Comparison of ENCODE assay signal across 21 cellular contexts in the genomic region with DNA sequence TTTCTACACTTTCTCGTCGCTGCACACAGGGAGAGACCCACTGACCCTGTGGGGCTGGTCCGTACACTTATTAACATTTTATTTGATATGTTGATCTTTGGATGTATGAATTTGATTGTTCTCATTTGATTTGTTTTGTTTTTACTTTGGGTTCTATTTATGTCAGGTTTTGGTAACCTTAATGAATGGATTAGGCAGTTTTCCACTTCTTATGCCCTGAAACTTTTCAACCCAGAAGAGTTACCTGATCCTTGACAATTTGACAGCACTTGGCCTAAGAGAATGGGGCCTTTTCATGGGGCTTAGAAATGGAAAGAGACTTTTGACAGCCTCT. TPM values are rescaled to one million over a fixed set of nuclear protein-coding genes. Genes with fewer than 3 reads are reported as not detected.
DNase-seq lines count a peak whose midpoint lies in the region; ATAC-seq and TF ChIP-seq lines count a peak whose summit lies in the region.
"Had no signal": no experiment of that assay in that cellular context is flagged by ENCODE, and none has a peak within 500 bp of the region (broad histone marks: within the 10 kb centered on the region; RNA-seq: fewer than 3 reads in every experiment).

No MANE protein-coding gene starts in this region.

- no peak for TF ChIP-seq POLR2A in gastroesophageal sphincter (IDR thresholded peaks at IDR 0.05)

- H3K9ac ChIP-seq in HUES6 (ENCODE audit: low read length) (no peak overlapping the region), endodermal cell (ENCODE audit: extremely low read depth, low read length, poor library complexity, severe bottlenecking) (no peak overlapping the region), neural progenitor cell (no peak overlapping the region)
- H3K9ac ChIP-seq: KMS-11 had no signal

- no peaks in the 10 kb centered on the region for H4K20me1 ChIP-seq in neural progenitor cell (ENCODE audit: low read depth)

- H3K4me1 Mint-ChIP-seq in endodermal cell (peaks cover 12% of the 10 kb centered on the region), neural progenitor cell (peaks cover 32% of the 10 kb centered on the region)

- no peak overlapping the region for H3K4me2 ChIP-seq in neural progenitor cell
- H3K4me2 ChIP-seq: KMS-11 had no signal

- H3K27me3 Mint-ChIP-seq in endodermal cell (ENCODE audit: insufficient read depth) (peaks cover 6% of the 10 kb centered on the region), neural progenitor cell (ENCODE audit: insufficient read depth, low read depth) (peaks cover 5% of the 10 kb centered on the region)

- H3K9me3 ChIP-seq in HUES6 (ENCODE audit: control insufficient read depth, insufficient read depth, low read depth, low read length) (no peaks in the 10 kb centered on the region), endodermal cell (ENCODE audit: control insufficient read depth, low read length) (no peaks in the 10 kb centered on the region), neural progenitor cell (ENCODE audit: low read depth) (no peaks in the 10 kb centered on the region), gastroesophageal sphincter (no peaks in the 10 kb centered on the region)

- DNase-seq in ELF-1 (ENCODE audit: low read depth, low spot score) (peak; percentile 14), endodermal cell (no peak), neural progenitor cell (ENCODE audit: low spot score) (no peak), NCI-H187 treated with DMSO at 0.1 percent for 48 hours (lab: John Stamatoyannopoulos, UW) (no peak), NCI-H446 treated with DMSO at 0.1 percent for 48 hours (lab: John Stamatoyannopoulos, UW) (no peak)
- DNase-seq: DMS 273 treated with DMSO at 0.1 percent for 48 hours, DND-41, GF-D8, NCI-H1417 treated with DMSO at 0.1 percent for 48 hours, NCI-H2029, NCI-H345, NCI-H526, PC-9, T-helper 1 cell had no signal

- H3K9me3 Mint-ChIP-seq in endodermal cell (no peaks in the 10 kb centered on the region), neural progenitor cell (no peaks in the 10 kb centered on the region)

- H3K36me3 ChIP-seq in HUES6 (ENCODE audit: control insufficient read depth, insufficient read depth, low read length) (no peaks in the 10 kb centered on the region), endodermal cell (ENCODE audit: control insufficient read depth, insufficient read depth, low read length) (no peaks in the 10 kb centered on the region), neural progenitor cell (no peaks in the 10 kb centered on the region), gastroesophageal sphincter (no peaks in the 10 kb centered on the region)

- H3K4me1 ChIP-seq in HUES6 (ENCODE audit: control insufficient read depth, insufficient read depth, low read length) (peaks cover 8% of the 10 kb centered on the region; the same call in 1 of the 2 replicates), endodermal cell (ENCODE audit: control insufficient read depth, insufficient read depth, low read length) (no peaks in the 10 kb centered on the region), neural progenitor cell (peaks cover 4% of the 10 kb centered on the region), gastroesophageal sphincter (peaks cover 0 to 7% (median 0%) of the 10 kb centered on the region in 3 donors)

- 84% methylated on average over 3 of the region's 3 CpGs; no CpG with 5 or more reads in 1 of the 2 experiments for WGBS in endodermal cell (ENCODE audit: insufficient coverage in 1 of 2, insufficient read length in 1 of 2), 2 experiments
- WGBS in gastroesophageal sphincter (ENCODE audit: low coverage in 1 of 2), 2 donors: 53 to 69% methylated on average over 3 of the region's 3 CpGs

- no peaks in the 10 kb centered on the region for H3K79me2 ChIP-seq in neural progenitor cell (ENCODE audit: low read depth)

- H3K27ac ChIP-seq in HUES6 (ENCODE audit: low read depth, low read length): no peak overlapping the region
- no peak overlapping the region for H3K27ac ChIP-seq in endodermal cell (ENCODE audit: low read depth, low read length)
- no peak overlapping the region for H3K27ac ChIP-seq in neural progenitor cell
- H3K27ac ChIP-seq in gastroesophageal sphincter: no peak overlapping the region
- H3K27ac ChIP-seq: C4-2B, KMS-11, PC-9, RWPE1 had no signal

- ATAC-seq in gastroesophageal sphincter: no peak
- ATAC-seq in GM19395 (IDR thresholded peaks at IDR 0.05; ENCODE audit: unreplicated experiment): no peak
- ATAC-seq: GM12878 had no signal

- H3K27ac Mint-ChIP-seq in endodermal cell: no peak overlapping the region
- no peak overlapping the region for H3K27ac Mint-ChIP-seq in neural progenitor cell

- H3K36me3 Mint-ChIP-seq in endodermal cell (ENCODE audit: low read depth) (no peaks in the 10 kb centered on the region), neural progenitor cell (no peaks in the 10 kb centered on the region)

- H3K27me3 ChIP-seq in HUES6 (ENCODE audit: control insufficient read depth, insufficient read depth, low read length) (peaks cover 4% of the 10 kb centered on the region; the same call in 1 of the 2 replicates), endodermal cell (ENCODE audit: control insufficient read depth, insufficient read depth, low read length, poor library complexity, severe bottlenecking) (no peaks in the 10 kb centered on the region), neural progenitor cell (no peaks in the 10 kb centered on the region), gastroesophageal sphincter (peaks cover 70% of the 10 kb centered on the region)

- TF ChIP-seq EP300 in gastroesophageal sphincter (IDR thresholded peaks at IDR 0.05): no peak

- H3K4me3 Mint-ChIP-seq in endodermal cell: peak overlapping the region; percentile 53
- H3K4me3 Mint-ChIP-seq in neural progenitor cell: peak overlapping the region; percentile 57

- peak overlapping the region; percentile 57 for H3K4me3 ChIP-seq in HUES6 (ENCODE audit: low read depth, low read length)
- no peak overlapping the region for H3K4me3 ChIP-seq in endodermal cell (ENCODE audit: low read length)
- no peak overlapping the region for H3K4me3 ChIP-seq in neural progenitor cell
- no peak overlapping the region for H3K4me3 ChIP-seq in gastroesophageal sphincter
- H3K4me3 ChIP-seq: GM12878, PC-9 had no signal

- H2AFZ ChIP-seq in neural progenitor cell (replicated peaks): no peak overlapping the region
- H2AFZ ChIP-seq: PC-9 had no signal

- TF ChIP-seq CTCF in endodermal cell (conservative IDR thresholded peaks at IDR 0.05) (no peak), neural progenitor cell (IDR thresholded peaks at IDR 0.05) (no peak), gastroesophageal sphincter (IDR thresholded peaks at IDR 0.05) (no peak)

- H3F3A ChIP-seq in neural progenitor cell (ENCODE audit: low read depth): peaks cover 7% of the 10 kb centered on the region

RNA-seq across cellular contexts. Expression of a gene that starts 23.6 kb away (rescaled TPM):
- total RNA-seq in endodermal cell (not detected), neural progenitor cell (ENCODE audit: low replicate concordance) (not detected in 2 replicates), gastroesophageal sphincter (not detected)
- polyA plus RNA-seq in endodermal cell (2013, experiment 1 of 2): not detected
- polyA plus RNA-seq in endodermal cell (2013, experiment 2 of 2): not detected
- total RNA-seq: GM12878, PC-9 had no signal
- polyA plus RNA-seq: GM12878 had no signal

RNA-seq across cellular contexts. Expression of a gene that starts 33.7 kb away (rescaled TPM):
- total RNA-seq in endodermal cell: not detected
- polyA plus RNA-seq in endodermal cell (2013, experiment 1 of 2): not detected
- not detected for polyA plus RNA-seq in endodermal cell (2013, experiment 2 of 2)
- total RNA-seq in neural progenitor cell (ENCODE audit: low replicate concordance): not detected in 2 replicates
- not detected for total RNA-seq in gastroesophageal sphincter
- total RNA-seq: GM12878, PC-9 had no signal
- polyA plus RNA-seq: GM12878 had no signal

RNA-seq across cellular contexts. Expression of a gene that starts 48.7 kb away (rescaled TPM):
- total RNA-seq in endodermal cell: 1 to 10 TPM; 4.1 to 7.1 TPM
- 9.2 TPM for polyA plus RNA-seq in endodermal cell (2013, experiment 1 of 2)
- polyA plus RNA-seq in endodermal cell (2013, experiment 2 of 2): 8.4 TPM
- 20.4 and 21.3 TPM in 2 replicates for total RNA-seq in neural progenitor cell (ENCODE audit: low replicate concordance)
- 1 to 10 TPM; 2.6 to 8.1 (median 2.8) TPM for total RNA-seq in gastroesophageal sphincter
